8 cellular contexts compared by ENCODE assay signal in the genomic region with DNA sequence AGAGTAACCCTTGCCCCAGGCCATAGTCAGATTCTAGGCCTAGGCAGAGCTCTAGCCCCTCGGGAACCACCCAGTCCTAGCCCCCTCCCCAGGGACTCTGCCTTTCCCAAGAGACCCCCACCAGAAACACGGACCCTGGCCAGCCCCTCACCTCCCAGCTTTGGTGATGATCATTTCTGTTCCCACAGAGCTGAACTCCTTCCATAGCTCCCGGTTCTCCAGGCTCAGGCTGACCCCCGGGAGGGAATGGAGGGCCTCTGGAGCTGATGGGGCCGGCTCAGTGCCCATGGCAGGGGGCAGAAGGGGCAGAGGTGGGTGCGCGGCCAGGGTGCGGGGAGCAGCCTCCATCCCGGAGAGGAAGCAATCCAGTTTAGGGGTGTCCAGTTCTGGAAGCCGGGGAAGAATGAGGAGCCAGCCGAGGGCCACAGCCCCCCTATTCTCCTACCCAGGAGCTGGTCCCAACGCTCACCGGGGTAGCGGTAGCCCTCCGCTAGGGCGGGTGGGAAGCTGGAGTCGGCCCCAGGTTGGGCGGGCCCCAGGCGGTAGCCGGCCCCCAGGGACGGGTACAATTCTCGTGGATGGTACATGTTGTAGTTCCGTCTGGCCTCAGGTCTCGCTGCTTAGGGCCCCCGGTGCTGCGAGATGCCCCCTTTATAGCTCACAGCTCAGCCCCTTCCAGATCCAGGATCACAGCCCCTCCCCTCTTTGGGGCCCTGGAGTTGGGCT. TPM values are rescaled to one million over a fixed set of nuclear protein-coding genes. Genes with fewer than 3 reads are reported as not detected.
DNase-seq lines count a peak whose midpoint lies in the region; FAIRE-seq and TF ChIP-seq lines count a peak whose summit lies in the region.

No MANE protein-coding gene starts in this region.

- H3K36me3 ChIP-seq in HEK293 (ENCODE audit: control insufficient read depth in 2 of 2, insufficient read depth in 1 of 2, low read length in 2 of 2) (peaks cover 0 to 26% of the 10 kb centered on the region in 2 experiments; a peak in 1 of 3 replicates), iPS-18a (ENCODE audit: control insufficient read depth, low read depth, low read length) (no peaks in the 10 kb centered on the region), smooth muscle cell (ENCODE audit: low read depth) (no peaks in the 10 kb centered on the region)

- H3K36me3 Mint-ChIP-seq in activated CD4-positive, alpha-beta memory T cell treated with anti-CD3 and anti-CD28 coated beads for 36 hours, result peaks cover 16% of the 10 kb centered on the region

- H4K20me1 ChIP-seq in smooth muscle cell (ENCODE audit: low read depth), result no peaks in the 10 kb centered on the region

- POLR2A ChIA-PET in HEK293 (lab: Yijun Ruan, JAX), result interaction anchor here (0.7 to 3.3 kb wide), 8 partner anchors 14 to 327 kb away, joined by 3 to 26 read pairs (median 6); a partner anchor contains a TSS
- POLR2A ChIA-PET in activated CD4-positive, alpha-beta memory T cell treated with anti-CD3 and anti-CD28 coated beads for 36 hours (lab: Charles Lee), result interaction anchor here (1.0 to 4.6 kb wide), 7 partner anchors 15 to 95 kb away, joined by 3 to 35 read pairs (median 7); a partner anchor contains a TSS

- H3K4me2 ChIP-seq in smooth muscle cell, result peak overlapping the region; percentile 83

- no peaks in the 10 kb centered on the region for H3K9me3 ChIP-seq in HEK293 (ENCODE audit: control insufficient read depth, insufficient read depth, low read depth, low read length)
- no peaks in the 10 kb centered on the region for H3K9me3 ChIP-seq in iPS-18a (ENCODE audit: control insufficient read depth, low read depth, low read length)
- H3K9me3 ChIP-seq in smooth muscle cell (replicated peaks; ENCODE audit: low read depth), result no peaks in the 10 kb centered on the region

- H3K27ac ChIP-seq in HEK293 (ENCODE audit: extremely low read depth, low read depth, low read length) (no peak overlapping the region), iPS-18a (ENCODE audit: low read length) (no peak overlapping the region), smooth muscle cell (ENCODE audit: low read depth) (peak overlapping the region; percentile 61)

- H2AFZ ChIP-seq in smooth muscle cell (ENCODE audit: low read depth), result no peak overlapping the region

- no peak for DNase-seq in activated CD4-positive, alpha-beta memory T cell treated with anti-CD3 and anti-CD28 coated beads for 36 hours
- DNase-seq in smooth muscle cell (lab: John Stamatoyannopoulos, UW; ENCODE audit: unreplicated experiment), result no peak
- no peak for DNase-seq in HuH-7.5 (ENCODE audit: low spot score)
- DNase-seq in NCI-H187 (lab: John Stamatoyannopoulos, UW), result no peak
- DNase-seq in HCEC 1CT, result no peak
- DNase-seq in D721Med (ENCODE audit: insufficient read length, low spot score), result no peak

- 81% methylated on average over 26 of the region's 26 CpGs for WGBS in smooth muscle cell (ENCODE audit: low lambda C conversion rate)

- FAIRE-seq in D721Med (lab: Jason Lieb, UNC), result no peak

- peaks cover 41% of the 10 kb centered on the region for H3K4me1 Mint-ChIP-seq in activated CD4-positive, alpha-beta memory T cell treated with anti-CD3 and anti-CD28 coated beads for 36 hours (ENCODE audit: low read depth)

- H3K9ac ChIP-seq in iPS-18a (ENCODE audit: low read length), result no peak overlapping the region
- H3K9ac ChIP-seq in smooth muscle cell (ENCODE audit: low read depth), result no peak overlapping the region

- peak overlapping the region; percentile 36 for H3K27ac Mint-ChIP-seq in activated CD4-positive, alpha-beta memory T cell treated with anti-CD3 and anti-CD28 coated beads for 36 hours

- CTCF ChIA-PET in HEK293 (lab: Yijun Ruan, JAX), result interaction anchor here (0.6 to 5.0 kb wide), 20 partner anchors 9 to 437 kb away, joined by 3 to 38 read pairs (median 5); a partner anchor contains a TSS
- CTCF ChIA-PET in activated CD4-positive, alpha-beta memory T cell treated with anti-CD3 and anti-CD28 coated beads for 36 hours (lab: Charles Lee), result interaction anchor here (0.7 to 5.8 kb wide), 17 partner anchors 12 to 560 kb away, joined by 3 to 76 read pairs (median 6); a partner anchor contains a TSS

- no peak overlapping the region for H3K4me3 Mint-ChIP-seq in activated CD4-positive, alpha-beta memory T cell treated with anti-CD3 and anti-CD28 coated beads for 36 hours

- H3K4me3 ChIP-seq in HEK293 (ENCODE audit: low read depth, low read length), result no peak overlapping the region
- H3K4me3 ChIP-seq in iPS-18a (ENCODE audit: low read length), result peak overlapping the region; percentile 85
- peak overlapping the region; percentile 50 for H3K4me3 ChIP-seq in smooth muscle cell

- H3K27me3 ChIP-seq in iPS-18a (ENCODE audit: control insufficient read depth, insufficient read depth, low read length) (no peaks in the 10 kb centered on the region), smooth muscle cell (ENCODE audit: low read depth) (no peaks in the 10 kb centered on the region)

- H3K27me3 Mint-ChIP-seq in activated CD4-positive, alpha-beta memory T cell treated with anti-CD3 and anti-CD28 coated beads for 36 hours, result no peaks in the 10 kb centered on the region

- intact Hi-C loops in activated CD4-positive, alpha-beta memory T cell treated with anti-CD3 and anti-CD28 coated beads for 36 hours (cut with micrococcal nuclease), result loop anchor here (2.0 to 5.0 kb wide), 3 partner anchors 14 to 52 kb away; a partner anchor contains a TSS

- H3K79me2 ChIP-seq in smooth muscle cell (ENCODE audit: low read depth), result no peaks in the 10 kb centered on the region

- TF ChIP-seq CTCF in HEK293 (tag by site-specific recombination; IDR thresholded peaks at IDR 0.05) (no peak), smooth muscle cell (IDR thresholded peaks at IDR 0.05; ENCODE audit: borderline replicate concordance, insufficient read depth, poor library complexity, severe bottlenecking) (no peak), D721Med (IDR thresholded peaks at IDR 0.05; ENCODE audit: insufficient read depth, missing control alignments) (no peak)

- H3K9me3 Mint-ChIP-seq in activated CD4-positive, alpha-beta memory T cell treated with anti-CD3 and anti-CD28 coated beads for 36 hours, result no peaks in the 10 kb centered on the region

- peaks cover 24% of the 10 kb centered on the region for H3F3A ChIP-seq in smooth muscle cell (ENCODE audit: low read depth)

- H3K4me1 ChIP-seq in HEK293 (ENCODE audit: control insufficient read depth, insufficient read depth, low read length), result no peaks in the 10 kb centered on the region
- H3K4me1 ChIP-seq in iPS-18a (ENCODE audit: control insufficient read depth, low read depth, low read length), result peaks cover 5% of the 10 kb centered on the region
- H3K4me1 ChIP-seq in smooth muscle cell (ENCODE audit: low read depth), result peaks cover 19% of the 10 kb centered on the region

TF ChIP-seq in HEK293, 187 proteins besides CTCF, POLR2A, EP300 and RAD21:
- TF ChIP-seq SP2 (tag by site-specific recombination; IDR thresholded peaks at IDR 0.05), result peak; percentile 34; the same call in 1 of the 2 replicates
- TF ChIP-seq, protein P1, sequence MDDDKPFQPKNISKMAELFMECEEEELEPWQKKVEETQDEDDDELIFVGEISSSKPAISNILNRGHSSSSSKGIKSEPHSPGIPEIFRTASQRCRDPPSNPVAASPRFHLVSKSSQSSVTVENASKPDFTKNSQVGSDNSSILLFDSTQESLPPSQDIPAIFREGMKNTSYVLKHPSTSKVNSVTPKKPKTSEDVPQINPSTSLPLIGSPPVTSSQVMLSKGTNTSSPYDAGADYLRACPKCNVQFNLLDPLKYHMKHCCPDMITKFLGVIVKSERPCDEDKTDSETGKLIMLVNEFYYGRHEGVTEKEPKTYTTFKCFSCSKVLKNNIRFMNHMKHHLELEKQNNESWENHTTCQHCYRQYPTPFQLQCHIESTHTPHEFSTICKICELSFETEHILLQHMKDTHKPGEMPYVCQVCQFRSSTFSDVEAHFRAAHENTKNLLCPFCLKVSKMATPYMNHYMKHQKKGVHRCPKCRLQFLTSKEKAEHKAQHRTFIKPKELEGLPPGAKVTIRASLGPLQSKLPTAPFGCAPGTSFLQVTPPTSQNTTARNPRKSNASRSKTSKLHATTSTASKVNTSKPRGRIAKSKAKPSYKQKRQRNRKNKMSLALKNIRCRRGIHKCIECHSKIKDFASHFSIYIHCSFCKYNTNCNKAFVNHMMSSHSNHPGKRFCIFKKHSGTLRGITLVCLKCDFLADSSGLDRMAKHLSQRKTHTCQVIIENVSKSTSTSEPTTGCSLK (tag by site-specific recombination; IDR thresholded peaks at IDR 0.05), result no peak
- TF ChIP-seq, protein P2, sequence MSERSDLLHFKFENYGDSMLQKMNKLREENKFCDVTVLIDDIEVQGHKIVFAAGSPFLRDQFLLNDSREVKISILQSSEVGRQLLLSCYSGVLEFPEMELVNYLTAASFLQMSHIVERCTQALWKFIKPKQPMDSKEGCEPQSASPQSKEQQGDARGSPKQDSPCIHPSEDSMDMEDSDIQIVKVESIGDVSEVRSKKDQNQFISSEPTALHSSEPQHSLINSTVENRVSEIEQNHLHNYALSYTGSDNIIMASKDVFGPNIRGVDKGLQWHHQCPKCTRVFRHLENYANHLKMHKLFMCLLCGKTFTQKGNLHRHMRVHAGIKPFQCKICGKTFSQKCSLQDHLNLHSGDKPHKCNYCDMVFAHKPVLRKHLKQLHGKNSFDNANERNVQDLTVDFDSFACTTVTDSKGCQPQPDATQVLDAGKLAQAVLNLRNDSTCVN (tag by site-specific recombination; optimal IDR thresholded peaks at IDR 0.05), result peak; percentile 7
- TF ChIP-seq ZFHX2 (tag by site-specific recombination; conservative IDR thresholded peaks at IDR 0.05), result no peak
- TF ChIP-seq SP3 (tag by site-specific recombination; IDR thresholded peaks at IDR 0.05), result no peak
- TF ChIP-seq GLIS2 (tag by site-specific recombination; IDR thresholded peaks at IDR 0.05), result peak; percentile 8
- peak; percentile 41; the same call in 1 of the 2 replicates for TF ChIP-seq IKZF3 (tag by site-specific recombination; IDR thresholded peaks at IDR 0.05)

RNA-seq across cellular contexts. Expression of a gene that starts 1.0 kb away (rescaled TPM):
- total RNA-seq in activated CD4-positive, alpha-beta memory T cell treated with anti-CD3 and anti-CD28 coated beads for 36 hours, result 1 to 10 TPM; 2.3 to 2.9 TPM
- total RNA-seq in smooth muscle cell, result 0.13 and 2.0 TPM in 2 replicates
- polyA plus RNA-seq in smooth muscle cell, result 0.50 and 1.6 TPM in 2 replicates

RNA-seq across cellular contexts. Expression of a gene that starts 5.2 kb away (rescaled TPM):
- total RNA-seq in activated CD4-positive, alpha-beta memory T cell treated with anti-CD3 and anti-CD28 coated beads for 36 hours, result 10 to 100 TPM; 32.5 to 36.9 TPM
- total RNA-seq in smooth muscle cell, result 32.3 and 37.5 TPM in 2 replicates
- polyA plus RNA-seq in smooth muscle cell, result 65.9 and 81.1 TPM in 2 replicates

RNA-seq across cellular contexts. Expression of a gene that starts 15.0 kb away (rescaled TPM):
- 100 to 1,000 TPM; 121 to 133 TPM for total RNA-seq in activated CD4-positive, alpha-beta memory T cell treated with anti-CD3 and anti-CD28 coated beads for 36 hours
- total RNA-seq in smooth muscle cell, result 90.2 and 111 TPM in 2 replicates
- polyA plus RNA-seq in smooth muscle cell, result 208 and 224 TPM in 2 replicates

RNA-seq across cellular contexts. Expression of a gene that starts 22.6 kb away (rescaled TPM):
- 1 to 10 TPM; 5.3 to 9.9 TPM for total RNA-seq in activated CD4-positive, alpha-beta memory T cell treated with anti-CD3 and anti-CD28 coated beads for 36 hours
- 0.85 TPM in 1 of 2 replicates, not detected in the other for total RNA-seq in smooth muscle cell
- polyA plus RNA-seq in smooth muscle cell, result 13.4 and 17.1 TPM in 2 replicates

RNA-seq across cellular contexts. Expression of a gene that starts 25.2 kb away (rescaled TPM):
- 1,000 to 10,000 TPM; 1,724 to 1,734 TPM for total RNA-seq in activated CD4-positive, alpha-beta memory T cell treated with anti-CD3 and anti-CD28 coated beads for 36 hours
- total RNA-seq in smooth muscle cell, result 1,112 and 1,146 TPM in 2 replicates
- polyA plus RNA-seq in smooth muscle cell, result 2,844 and 2,856 TPM in 2 replicates
